ENCODE assay signal across 25 cellular contexts in genomic region chr3:65967376-65967775, GRCh38.
"Had no signal": no experiment of that assay in that cellular context is flagged by ENCODE, and none has a peak within 500 bp of the region (broad histone marks: within the 10 kb centered on the region; RNA-seq: fewer than 3 reads in every experiment).

No MANE protein-coding gene starts in this region.

- DNase-seq: kidney glomerular epithelial cell; left colon; left lung; lower lobe of right lung; mammary epithelial cell; mesendoderm; naive B cell; natural killer cell; nephron progenitor cell; occipital lobe; psoas muscle; right lobe of liver; stimulated activated CD4-positive, alpha-beta T cell treated with anti-CD3 and anti-CD28 coated beads, Interleukin-1b, Interleukin-23, amount 100 ng/mL, for 48 hours; stimulated activated CD4-positive, alpha-beta T cell treated with anti-CD3 and anti-CD28 coated beads, Interleukin-2, amount 100 ng/mL, for 48 hours; stimulated activated CD4-positive, alpha-beta T cell treated with anti-CD3 and anti-CD28 coated beads, Interleukin-4, amount 100 ng/mL, for 4 hours; stimulated activated CD8-positive, alpha-beta memory T cell treated with anti-CD3 and anti-CD28 coated beads, Interleukin-4, amount 100 ng/mL, for 48 hours; stimulated activated naive CD4-positive, alpha-beta T cell treated with Interleukin-2 at 50 U/mL for 16 hours; stimulated activated naive CD8-positive, alpha-beta T cell treated with anti-CD3 and anti-CD28 coated beads, Interleukin-15, amount 100 ng/mL, for 72 hours; uterus had no signal

- H3K9me3 ChIP-seq: left lung, lower lobe of right lung, neutrophil, psoas muscle, right lobe of liver, tibial nerve, uterus had no signal

- H3K4me3 ChIP-seq: left lung, lower lobe of right lung, neural progenitor cell, psoas muscle, right lobe of liver, smooth muscle cell, tibial nerve, uterus had no signal

- H3K27me3 ChIP-seq: left lung, neural progenitor cell, neutrophil, right lobe of liver, tibial nerve, uterus had no signal

- H3K4me1 ChIP-seq: parathyroid adenoma, right lobe of liver, tibial nerve, uterus had no signal

- H3K27ac ChIP-seq: left lung, lower lobe of right lung, neural progenitor cell, neutrophil, parathyroid adenoma, psoas muscle, right lobe of liver, tibial nerve, uterus had no signal

- ATAC-seq: left colon; left lung; lower lobe of right lung; natural killer cell; psoas muscle; right lobe of liver; stimulated activated memory B cell treated with anti-CD40 and anti-IgM and Interleukin-4, amounts not matched to agents 10 μg/mL and 1 μg/mL and 100 μg/mL, for 72 hours; stimulated activated naive CD8-positive, alpha-beta T cell treated with anti-CD3 and anti-CD28 coated beads, Interleukin-15, amount 100 ng/mL, for 72 hours had no signal

- H3K36me3 ChIP-seq: left lung, lower lobe of right lung, neural progenitor cell, neutrophil, right lobe of liver, tibial nerve, uterus had no signal
